Comparison of ENCODE assay signal across 8 cellular contexts in the genomic region with DNA sequence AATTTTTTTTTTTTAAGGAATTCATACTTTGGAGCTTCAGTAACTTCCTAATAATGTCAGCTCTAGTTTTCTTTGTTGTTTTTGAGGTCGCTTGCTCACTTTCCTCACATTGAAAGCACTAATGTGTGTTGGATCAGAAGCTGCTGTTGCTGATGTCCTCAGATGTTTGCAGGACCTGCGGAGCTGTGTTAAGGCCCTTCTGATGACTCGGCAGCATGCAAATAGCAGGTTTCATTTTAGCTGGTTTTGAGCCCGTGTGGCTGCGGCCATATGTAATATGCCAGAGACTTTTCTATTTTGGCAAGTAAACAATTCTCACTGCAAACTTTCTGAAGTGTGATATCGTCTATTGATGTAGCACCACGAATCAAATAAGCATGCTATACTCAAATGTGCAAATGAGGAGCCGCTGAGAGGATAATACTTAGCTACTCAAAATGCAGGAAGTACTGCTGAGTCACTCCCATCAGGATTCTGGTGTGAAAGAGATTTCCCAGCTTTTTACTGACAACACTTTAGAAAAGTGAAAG.
DNase-seq lines count a peak whose midpoint lies in the region; ATAC-seq and TF ChIP-seq lines count a peak whose summit lies in the region.

No MANE protein-coding gene starts in this region.

- TF ChIP-seq CTCF in esophagus squamous epithelium (IDR thresholded peaks at IDR 0.05) (no peak), osteocyte (IDR thresholded peaks at IDR 0.05) (no peak)

- TF ChIP-seq POLR2A in esophagus squamous epithelium (IDR thresholded peaks at IDR 0.05) = no peak

- H3K27me3 Mint-ChIP-seq in osteocyte (ENCODE audit: unreplicated experiment) = no peaks in the 10 kb centered on the region
- H3K27me3 Mint-ChIP-seq in activated CD8-positive, alpha-beta T cell treated with anti-CD3 and anti-CD28 coated beads, Interleukin-2, amount 10 ng/mL, durations not matched to agents 7 days and 5 days (ENCODE audit: low read depth) = no peaks in the 10 kb centered on the region
- peaks cover 32 to 37% of the 10 kb centered on the region in 2 donors for H3K27me3 Mint-ChIP-seq in effector memory CD8-positive, alpha-beta T cell

- intact Hi-C loops in esophagus squamous epithelium (cut with DNase I) = no loop called here

- no peaks in the 10 kb centered on the region for H3K9me3 ChIP-seq in esophagus squamous epithelium

- peak overlapping the region in 3 of 4 donors; percentile 14 to 70 (median 63) for H3K27ac ChIP-seq in esophagus squamous epithelium

- H3K36me3 Mint-ChIP-seq in osteocyte (ENCODE audit: unreplicated experiment) = peaks cover 55% of the 10 kb centered on the region
- no peaks in the 10 kb centered on the region for H3K36me3 Mint-ChIP-seq in activated CD8-positive, alpha-beta T cell treated with anti-CD3 and anti-CD28 coated beads, Interleukin-2, amount 10 ng/mL, durations not matched to agents 7 days and 5 days (ENCODE audit: low read depth)
- H3K36me3 Mint-ChIP-seq in effector memory CD8-positive, alpha-beta T cell (ENCODE audit: insufficient read depth) = no peaks in the 10 kb centered on the region

- peaks cover 0 to 19% (median 3%) of the 10 kb centered on the region in 3 donors for H3K4me1 ChIP-seq in esophagus squamous epithelium

- 30 to 43% methylated on average over 7 to 8 of the region's 8 CpGs for WGBS in esophagus squamous epithelium, 2 donors

- peaks cover 0 to 3% (median 0%) of the 10 kb centered on the region in 4 donors for H3K27me3 ChIP-seq in esophagus squamous epithelium

- no peak for ATAC-seq in activated CD8-positive, alpha-beta T cell treated with anti-CD3 and anti-CD28 coated beads, Interleukin-2, amount 10 ng/mL, durations not matched to agents 7 days and 5 days
- no peak for ATAC-seq in effector memory CD8-positive, alpha-beta T cell (replicated peaks)

- no peaks in the 10 kb centered on the region for H3K9me3 Mint-ChIP-seq in osteocyte (ENCODE audit: unreplicated experiment)
- no peaks in the 10 kb centered on the region for H3K9me3 Mint-ChIP-seq in activated CD8-positive, alpha-beta T cell treated with anti-CD3 and anti-CD28 coated beads, Interleukin-2, amount 10 ng/mL, durations not matched to agents 7 days and 5 days (ENCODE audit: insufficient read depth)
- no peaks in the 10 kb centered on the region for H3K9me3 Mint-ChIP-seq in effector memory CD8-positive, alpha-beta T cell

- H3K4me1 Mint-ChIP-seq in osteocyte (ENCODE audit: unreplicated experiment) = peaks cover 31% of the 10 kb centered on the region
- H3K4me1 Mint-ChIP-seq in activated CD8-positive, alpha-beta T cell treated with anti-CD3 and anti-CD28 coated beads, Interleukin-2, amount 10 ng/mL, durations not matched to agents 7 days and 5 days (ENCODE audit: low read depth) = no peaks in the 10 kb centered on the region
- no peaks in the 10 kb centered on the region for H3K4me1 Mint-ChIP-seq in effector memory CD8-positive, alpha-beta T cell (ENCODE audit: low read depth in 2 of 2)

- CTCF ChIA-PET in activated CD8-positive, alpha-beta T cell treated with anti-CD3 and anti-CD28 coated beads, Interleukin-2, amount 10 ng/mL, durations not matched to agents 7 days and 5 days (lab: Charles Lee) = interaction anchor here (1.0 kb wide), 1 partner anchor 77 kb away, joined by 3 read pairs; no protein-coding TSS in a partner anchor

- peak overlapping the region in 2 of 4 donors; percentile 10 to 35 for H3K4me3 ChIP-seq in esophagus squamous epithelium

- DNase-seq in ELF-1 (ENCODE audit: low read depth, low spot score) (peak; percentile 58), H4 (ENCODE audit: low spot score) (peak; percentile 40), NCI-H510A treated with DMSO at 0.1 percent for 48 hours (lab: John Stamatoyannopoulos, UW) (peak; percentile 19), esophagus squamous epithelium (lab: John Stamatoyannopoulos, UW) (no peak), osteocyte (ENCODE audit: extremely low spot score, unreplicated experiment) (no peak)
- DNase-seq in activated CD8-positive, alpha-beta T cell treated with anti-CD3 and anti-CD28 coated beads, Interleukin-2, amount 10 ng/mL, durations not matched to agents 7 days and 5 days = no peak
- DNase-seq in effector memory CD8-positive, alpha-beta T cell = no peak
- no peak for DNase-seq in activated CD4-positive, alpha-beta T cell treated with anti-CD3 and anti-CD28 coated beads, Interleukin-2, amount 50 U/mL, for 4 hours

- POLR2A ChIA-PET in activated CD8-positive, alpha-beta T cell treated with anti-CD3 and anti-CD28 coated beads, Interleukin-2, amount 10 ng/mL, durations not matched to agents 7 days and 5 days (lab: Charles Lee) = no interaction called here

- H3K4me3 Mint-ChIP-seq in osteocyte (ENCODE audit: unreplicated experiment) = peak overlapping the region; percentile 68
- H3K4me3 Mint-ChIP-seq in activated CD8-positive, alpha-beta T cell treated with anti-CD3 and anti-CD28 coated beads, Interleukin-2, amount 10 ng/mL, durations not matched to agents 7 days and 5 days = no peak overlapping the region
- H3K4me3 Mint-ChIP-seq in effector memory CD8-positive, alpha-beta T cell = no peak overlapping the region

- peak overlapping the region; percentile 99 for H3K27ac Mint-ChIP-seq in osteocyte (ENCODE audit: unreplicated experiment)
- H3K27ac Mint-ChIP-seq in activated CD8-positive, alpha-beta T cell treated with anti-CD3 and anti-CD28 coated beads, Interleukin-2, amount 10 ng/mL, durations not matched to agents 7 days and 5 days = no peak overlapping the region
- H3K27ac Mint-ChIP-seq in effector memory CD8-positive, alpha-beta T cell = no peak overlapping the region

- peaks cover 31 to 100% (median 53%) of the 10 kb centered on the region in 3 donors for H3K36me3 ChIP-seq in esophagus squamous epithelium

Comparison
In these comparisons a context has a peak if more than half of its experiments do, and no peak if none do; other contexts are left out.
1. DNase-seq: peak in ELF-1 (single experiment), H4 (single experiment) and NCI-H510A treated with DMSO at 0.1 percent for 48 hours (single experiment); none in esophagus squamous epithelium (single experiment), osteocyte (single experiment), activated CD8-positive, alpha-beta T cell treated with anti-CD3 and anti-CD28 coated beads, Interleukin-2, amount 10 ng/mL, durations not matched to agents 7 days and 5 days (single experiment), effector memory CD8-positive, alpha-beta T cell (0 of 3) and activated CD4-positive, alpha-beta T cell treated with anti-CD3 and anti-CD28 coated beads, Interleukin-2, amount 50 U/mL, for 4 hours (0 of 2).